ENCODE assay signal across 8 cellular contexts in the genomic region with DNA sequence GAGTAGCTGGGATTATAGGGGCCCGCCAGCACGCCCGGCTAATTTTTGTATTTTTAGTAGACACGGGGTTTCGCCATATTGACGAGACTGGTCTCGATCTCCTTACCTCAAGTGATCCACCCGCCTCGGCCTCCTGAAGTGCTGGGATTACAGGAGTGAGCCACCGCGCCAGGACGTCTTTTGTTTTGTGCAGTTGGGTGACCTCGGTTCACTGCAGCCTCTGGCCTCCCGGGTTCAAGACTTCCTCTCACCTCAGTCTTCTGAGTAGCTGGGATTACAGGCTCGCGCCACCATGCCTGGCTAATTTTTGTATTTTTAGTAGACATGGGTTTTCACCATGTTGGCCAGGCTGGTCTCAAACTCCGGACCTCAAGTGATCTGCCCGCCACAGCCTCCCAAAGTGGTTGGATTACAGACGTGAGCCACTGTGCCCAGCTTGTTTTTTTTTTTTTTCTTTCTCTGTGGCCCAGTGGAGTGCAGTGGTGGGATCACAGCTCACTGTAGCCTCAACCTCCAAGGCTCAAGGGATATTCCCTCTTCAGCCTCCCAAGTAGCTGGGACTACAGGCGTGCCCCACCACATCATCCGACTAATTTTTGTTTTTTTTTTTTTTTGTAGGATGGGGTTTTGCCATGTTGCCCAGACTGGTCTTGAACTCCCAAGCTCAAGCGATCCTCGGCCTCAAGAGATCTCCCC. TPM values are rescaled to one million over a fixed set of nuclear protein-coding genes. Genes with fewer than 3 reads are reported as not detected.
A peak's percentile ranks its signal among the peaks of the same experiment; 100 is the strongest.
DNase-seq lines count a peak whose midpoint lies in the region; ATAC-seq and TF ChIP-seq lines count a peak whose summit lies in the region.
"Not testable (repeated sequence)": the region's sequence is repeated elsewhere in the genome, so short reads cannot be mapped to it uniquely, and the experiment has no call there.

No MANE protein-coding gene starts in this region.

- not testable (repeated sequence) for H3K9me3 Mint-ChIP-seq in CD4-positive, CD25-positive, alpha-beta regulatory T cell; activated T-helper 2 cell treated with anti-CD3 and anti-CD28 coated beads, Interferon-gamma antibody, Interleukin-2, Interleukin-4, amounts not matched to agents 10 μg/mL and 5 μg/mL and 100 μg/mL, durations not matched to agents 14 hours and 24 hours and 36 hours

- intact Hi-C loops in activated T-helper 2 cell treated with anti-CD3 and anti-CD28 coated beads, Interferon-gamma antibody, Interleukin-2, Interleukin-4, amounts not matched to agents 10 μg/mL and 5 μg/mL and 100 μg/mL, durations not matched to agents 14 hours and 24 hours and 36 hours (cut with micrococcal nuclease); stomach (cut with DNase I; ENCODE audit: low total_unique reads): not testable (repeated sequence)
- intact Hi-C loops in dorsolateral prefrontal cortex (cut with DNase I): loop anchor here (5.0 kb wide), 1 partner anchor 110 kb away; no protein-coding TSS in a partner anchor

- peak overlapping the region in 2 of 3 donors; percentile 55 to 91 for H3K27ac Mint-ChIP-seq in CD4-positive, CD25-positive, alpha-beta regulatory T cell
- H3K27ac Mint-ChIP-seq in activated T-helper 2 cell treated with anti-CD3 and anti-CD28 coated beads, Interferon-gamma antibody, Interleukin-2, Interleukin-4, amounts not matched to agents 10 μg/mL and 5 μg/mL and 100 μg/mL, durations not matched to agents 14 hours and 24 hours and 36 hours: peak overlapping the region; percentile 67

- not testable (repeated sequence) for TF ChIP-seq EP300 in neural cell (conservative IDR thresholded peaks at IDR 0.05; ENCODE audit: poor library complexity, severe bottlenecking); stomach (IDR thresholded peaks at IDR 0.05)

- peaks cover 22% of the 10 kb centered on the region for H3K36me3 Mint-ChIP-seq in CD4-positive, CD25-positive, alpha-beta regulatory T cell
- peaks cover 61% of the 10 kb centered on the region for H3K36me3 Mint-ChIP-seq in activated T-helper 2 cell treated with anti-CD3 and anti-CD28 coated beads, Interferon-gamma antibody, Interleukin-2, Interleukin-4, amounts not matched to agents 10 μg/mL and 5 μg/mL and 100 μg/mL, durations not matched to agents 14 hours and 24 hours and 36 hours (ENCODE audit: low read depth)

- H3K27me3 ChIP-seq in CD4-positive, CD25-positive, alpha-beta regulatory T cell (ENCODE audit: control insufficient read depth, insufficient read depth, low read length); HUES6 (ENCODE audit: control insufficient read depth, insufficient read depth, low read length); RWPE2 (ENCODE audit: insufficient read depth, poor library complexity, severe bottlenecking); dorsolateral prefrontal cortex; neural cell (ENCODE audit: insufficient read depth, low read depth, low read length); stomach: not testable (repeated sequence)

- peak overlapping the region; percentile 96 to 100 (median 100) for H3K4me3 Mint-ChIP-seq in CD4-positive, CD25-positive, alpha-beta regulatory T cell
- peak overlapping the region; percentile 100 for H3K4me3 Mint-ChIP-seq in activated T-helper 2 cell treated with anti-CD3 and anti-CD28 coated beads, Interferon-gamma antibody, Interleukin-2, Interleukin-4, amounts not matched to agents 10 μg/mL and 5 μg/mL and 100 μg/mL, durations not matched to agents 14 hours and 24 hours and 36 hours (ENCODE audit: low read depth)

- H3K9me3 ChIP-seq in CD4-positive, CD25-positive, alpha-beta regulatory T cell (ENCODE audit: control insufficient read depth in 2 of 2, low read length in 2 of 2); HUES6 (ENCODE audit: control insufficient read depth, insufficient read depth, low read depth, low read length); RWPE2 (ENCODE audit: severe bottlenecking); neural cell (ENCODE audit: low read length); stomach: not testable (repeated sequence)

- not testable (repeated sequence) for TF ChIP-seq RAD21 in neural cell (conservative IDR thresholded peaks at IDR 0.05)

- H3K4me1 Mint-ChIP-seq in CD4-positive, CD25-positive, alpha-beta regulatory T cell: peaks cover 21 to 65% (median 47%) of the 10 kb centered on the region in 4 donors
- peaks cover 43% of the 10 kb centered on the region for H3K4me1 Mint-ChIP-seq in activated T-helper 2 cell treated with anti-CD3 and anti-CD28 coated beads, Interferon-gamma antibody, Interleukin-2, Interleukin-4, amounts not matched to agents 10 μg/mL and 5 μg/mL and 100 μg/mL, durations not matched to agents 14 hours and 24 hours and 36 hours (ENCODE audit: low read depth)

- ATAC-seq in CD4-positive, CD25-positive, alpha-beta regulatory T cell (ENCODE audit: low read depth in 2 of 2); RWPE2 (ENCODE audit: low read depth): not testable (repeated sequence)

- H3K27me3 Mint-ChIP-seq in CD4-positive, CD25-positive, alpha-beta regulatory T cell; activated T-helper 2 cell treated with anti-CD3 and anti-CD28 coated beads, Interferon-gamma antibody, Interleukin-2, Interleukin-4, amounts not matched to agents 10 μg/mL and 5 μg/mL and 100 μg/mL, durations not matched to agents 14 hours and 24 hours and 36 hours (ENCODE audit: low read depth): not testable (repeated sequence)

- H3K79me2 ChIP-seq in neural cell (replicated peaks; ENCODE audit: insufficient read depth, low read length): peaks cover 44% of the 10 kb centered on the region

- not testable (repeated sequence) for H4K20me1 ChIP-seq in neural cell (ENCODE audit: insufficient read depth)

- TF ChIP-seq POLR2A in stomach (IDR thresholded peaks at IDR 0.05): not testable (repeated sequence)

- not testable (repeated sequence) for H3K27ac ChIP-seq in CD4-positive, CD25-positive, alpha-beta regulatory T cell (ENCODE audit: insufficient read depth, low read length, poor library complexity, severe bottlenecking); neural cell (ENCODE audit: low read length)
- H3K27ac ChIP-seq in HUES6 (ENCODE audit: low read depth, low read length) (peak overlapping the region; percentile 87; the same call in 1 of the 2 replicates), RWPE2 (ENCODE audit: poor library complexity, severe bottlenecking) (peak overlapping the region; percentile 71), dorsolateral prefrontal cortex (peak overlapping the region in 2 of 59 donors; percentile 96 to 98), stomach (peak overlapping the region in 2 of 5 donors; percentile 92 to 96)

- H3K9me2 ChIP-seq in neural cell (ENCODE audit: insufficient read depth, low read length): not testable (repeated sequence)

- TF ChIP-seq CTCF in RWPE2 (IDR thresholded peaks at IDR 0.05; ENCODE audit: poor library complexity, severe bottlenecking); dorsolateral prefrontal cortex (IDR thresholded peaks at IDR 0.05 in 54 of 56, conservative IDR thresholded peaks at IDR 0.05 in 2 of 56; ENCODE audit: low read depth in 1 of 56, partially characterized antibody in 56 of 56); neural cell (IDR thresholded peaks at IDR 0.05; ENCODE audit: poor library complexity, severe bottlenecking); stomach (IDR thresholded peaks at IDR 0.05): not testable (repeated sequence)

- H3K4me2 ChIP-seq in neural cell (ENCODE audit: low read length): peak overlapping the region; percentile 53

- not testable (repeated sequence) for DNase-seq in CD4-positive, CD25-positive, alpha-beta regulatory T cell; RWPE2 (ENCODE audit: low spot score); activated T-helper 2 cell treated with anti-CD3 and anti-CD28 coated beads, Interferon-gamma antibody, Interleukin-2, Interleukin-4, amounts not matched to agents 10 μg/mL and 5 μg/mL and 100 μg/mL, durations not matched to agents 14 hours and 24 hours and 36 hours (ENCODE audit: low spot score); dorsolateral prefrontal cortex; stomach

- H3F3A ChIP-seq in neural cell (ENCODE audit: insufficient read depth, low read length, poor library complexity, severe bottlenecking): not testable (repeated sequence)

- 41 to 50% (median 44%) methylated on average over 20 to 23 of the region's 23 CpGs for WGBS in stomach, 5 donors

- peaks cover 42% of the 10 kb centered on the region for H3K4me1 ChIP-seq in CD4-positive, CD25-positive, alpha-beta regulatory T cell (ENCODE audit: control insufficient read depth, insufficient read depth, low read length, poor library complexity, severe bottlenecking)
- H3K4me1 ChIP-seq in HUES6 (ENCODE audit: control insufficient read depth, insufficient read depth, low read length) (peaks cover 20% of the 10 kb centered on the region), RWPE2 (ENCODE audit: insufficient read depth, poor library complexity, severe bottlenecking) (peaks cover 10% of the 10 kb centered on the region), stomach (peaks cover 16 to 59% (median 41%) of the 10 kb centered on the region in 4 donors)

- H3K4me3 ChIP-seq in CD4-positive, CD25-positive, alpha-beta regulatory T cell (ENCODE audit: low read depth, low read length): peak overlapping the region; percentile 87
- H3K4me3 ChIP-seq in HUES6 (ENCODE audit: low read depth, low read length) (peak overlapping the region; percentile 96), RWPE2 (ENCODE audit: severe bottlenecking) (peak overlapping the region; percentile 74), dorsolateral prefrontal cortex (peak overlapping the region in 58 of 59 donors; percentile 66 to 96 (median 85)), iPS-11a (ENCODE audit: low read depth, low read length) (peak overlapping the region; percentile 98), neural cell (ENCODE audit: low read length) (peak overlapping the region; percentile 74), stomach (peak overlapping the region; percentile 68 to 88 (median 78))

- not testable (repeated sequence) for H2AFZ ChIP-seq in neural cell (ENCODE audit: low read depth, low read length)

- H3K9ac ChIP-seq in HUES6 (ENCODE audit: low read length) (peak overlapping the region; percentile 91), neural cell (ENCODE audit: low read length) (peak overlapping the region; percentile 91)

- not testable (repeated sequence) for H3K36me3 ChIP-seq in CD4-positive, CD25-positive, alpha-beta regulatory T cell (ENCODE audit: control insufficient read depth, insufficient read depth, low read length); neural cell (ENCODE audit: insufficient read depth, low read length); stomach
- peaks cover 42% of the 10 kb centered on the region for H3K36me3 ChIP-seq in HUES6 (ENCODE audit: control insufficient read depth, insufficient read depth, low read length)
- H3K36me3 ChIP-seq in RWPE2 (ENCODE audit: low read depth): peaks cover 33% of the 10 kb centered on the region

RNA-seq across cellular contexts. Expression of gene SAE1, which starts 1.3 kb away (rescaled TPM):
- total RNA-seq in CD4-positive, CD25-positive, alpha-beta regulatory T cell: 45.5 TPM
- 100 to 1,000 TPM; 106 to 127 (median 115) TPM for polyA plus RNA-seq in CD4-positive, CD25-positive, alpha-beta regulatory T cell
- total RNA-seq in activated T-helper 2 cell treated with anti-CD3 and anti-CD28 coated beads, Interferon-gamma antibody, Interleukin-2, Interleukin-4, amounts not matched to agents 10 μg/mL and 5 μg/mL and 100 μg/mL, durations not matched to agents 14 hours and 24 hours and 36 hours: 151 and 154 TPM in 2 replicates
- total RNA-seq in dorsolateral prefrontal cortex (100 to 1,000 TPM in 2 of 120 experiments, 10 to 100 TPM in 118; 50.2 to 109 (median 75.1) TPM), stomach (100 to 1,000 TPM in 1 of 5 donors, 10 to 100 TPM in 4; 16.2 to 373 (median 38.7) TPM)
- polyA plus RNA-seq in neural cell (177 and 178 TPM in 2 replicates), stomach (10 to 100 TPM; 37.8 to 53.9 (median 48.4) TPM)
- polyA minus RNA-seq in neural cell: 115 and 127 TPM in 2 replicates

RNA-seq across cellular contexts. Expression of gene ZC3H4, which starts 18.4 kb away (rescaled TPM):
- 84.7 TPM for total RNA-seq in CD4-positive, CD25-positive, alpha-beta regulatory T cell
- under 1 TPM; 0.58 to 0.84 (median 0.69) TPM for polyA plus RNA-seq in CD4-positive, CD25-positive, alpha-beta regulatory T cell
- total RNA-seq in activated T-helper 2 cell treated with anti-CD3 and anti-CD28 coated beads, Interferon-gamma antibody, Interleukin-2, Interleukin-4, amounts not matched to agents 10 μg/mL and 5 μg/mL and 100 μg/mL, durations not matched to agents 14 hours and 24 hours and 36 hours: 97.1 and 104 TPM in 2 replicates
- total RNA-seq in dorsolateral prefrontal cortex (10 to 100 TPM; 28.4 to 56.1 (median 40.3) TPM), stomach (10 to 100 TPM; 14.7 to 78.5 (median 38.8) TPM)
- polyA plus RNA-seq in neural cell (5.1 and 5.4 TPM in 2 replicates), stomach (1 to 10 TPM; 4.7 to 8.5 (median 5.7) TPM)
- polyA minus RNA-seq in neural cell: 23.5 and 27.5 TPM in 2 replicates
